In genomic region chr16:66512589-66513404, GRCh38 we compare ENCODE assay signal across 8 cellular contexts. TPM values are rescaled to one million over a fixed set of nuclear protein-coding genes. Genes with fewer than 3 reads are reported as not detected.
A peak's percentile ranks its signal among the peaks of the same experiment; 100 is the strongest.
DNase-seq lines count a peak whose midpoint lies in the region; ATAC-seq and TF ChIP-seq lines count a peak whose summit lies in the region.

No MANE protein-coding gene starts in this region.

- no peak for TF ChIP-seq POLR2A in suprapubic skin (IDR thresholded peaks at IDR 0.05)

- no peak for ATAC-seq in GM19328 (IDR thresholded peaks at IDR 0.05; ENCODE audit: unreplicated experiment)

- no peak overlapping the region for H3K4me3 ChIP-seq in suprapubic skin

- H3K4me1 ChIP-seq in suprapubic skin: peaks cover 86% of the 10 kb centered on the region

- peaks cover 7% of the 10 kb centered on the region for H3K36me3 ChIP-seq in suprapubic skin

- peak overlapping the region; percentile 66 for H3K27ac ChIP-seq in suprapubic skin

- no peaks in the 10 kb centered on the region for H3K27me3 ChIP-seq in suprapubic skin

- TF ChIP-seq CTCF in suprapubic skin (IDR thresholded peaks at IDR 0.05): no peak
- no peak for TF ChIP-seq CTCF in GM10248 (IDR thresholded peaks at IDR 0.05; ENCODE audit: control extremely low read depth, extremely low read depth, low read depth, missing control alignments)

- peak; percentile 71 for DNase-seq in HK-2 (ENCODE audit: unreplicated experiment)
- peak; percentile 54 for DNase-seq in astrocyte of the hippocampus (ENCODE audit: low read depth, low spot score)
- peak; percentile 78 for DNase-seq in iris pigment epithelial cell (ENCODE audit: low read depth)
- no peak for DNase-seq in suprapubic skin (ENCODE audit: low spot score in 2 of 2)
- no peak for DNase-seq in activated CD4-positive, alpha-beta T cell treated with anti-CD3 and anti-CD28 coated beads, Interleukin-2, amount 50 U/mL, for 48 hours
- DNase-seq in HuH-7 (ENCODE audit: low spot score): no peak
- no peak for DNase-seq in GM10248 (ENCODE audit: extremely low spot score)

- TF ChIP-seq EP300 in suprapubic skin (IDR thresholded peaks at IDR 0.05): no peak

- H3K9me3 ChIP-seq in suprapubic skin: no peaks in the 10 kb centered on the region

- CTCF ChIA-PET in GM10248 (lab: Yijun Ruan, JAX): interaction anchor here (0.7 to 2.3 kb wide), 10 partner anchors 10 to 106 kb away, joined by 3 to 13 read pairs (median 4); partner anchors contain the start of gene CKLF

- WGBS in suprapubic skin: 66% methylated on average over 14 of the region's 14 CpGs

- POLR2A ChIA-PET in GM10248 (lab: Yijun Ruan, JAX): no interaction called here

RNA-seq across cellular contexts. Expression of gene TK2, which starts 37.1 kb away (rescaled TPM):
- total RNA-seq in suprapubic skin: 10 to 100 TPM; 13.6 to 27.0 (median 19.7) TPM

RNA-seq across cellular contexts. Expression of gene CKLF, which starts 39.6 kb away (rescaled TPM):
- 10 to 100 TPM; 15.4 to 33.7 (median 21.4) TPM for total RNA-seq in suprapubic skin

RNA-seq across cellular contexts. Expression of gene CMTM1, which starts 53.4 kb away (rescaled TPM):
- 1 to 10 TPM in 3 of 4 donors, under 1 TPM in 1; 0.97 to 1.6 (median 1.5) TPM for total RNA-seq in suprapubic skin

Comparison
In these comparisons a context has a peak if more than half of its experiments do, and no peak if none do; other contexts are left out.
1. DNase-seq: peak in HK-2 (single experiment), astrocyte of the hippocampus (single experiment) and iris pigment epithelial cell (single experiment); none in suprapubic skin (0 of 2), activated CD4-positive, alpha-beta T cell treated with anti-CD3 and anti-CD28 coated beads, Interleukin-2, amount 50 U/mL, for 48 hours (0 of 2), HuH-7 (single experiment) and GM10248 (single experiment).